7 cellular contexts compared by ENCODE assay signal in the genomic region with DNA sequence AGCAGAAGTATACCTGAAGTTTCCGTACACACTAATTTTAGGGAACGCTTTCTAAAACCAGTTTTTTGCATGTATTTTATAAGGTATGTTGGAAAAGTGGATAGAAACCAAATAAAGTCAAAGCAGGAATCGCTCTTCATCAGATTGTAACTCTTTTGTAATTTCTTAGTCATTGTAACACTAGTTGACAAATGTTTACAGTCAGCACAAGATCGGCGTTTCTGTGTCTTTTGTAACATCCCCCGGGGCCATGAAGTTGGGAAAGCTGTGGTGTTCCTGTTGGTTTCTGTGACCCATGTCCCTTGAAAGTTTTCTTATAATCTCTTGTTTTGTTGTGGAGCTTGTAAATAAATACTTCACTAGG. TPM values are rescaled to one million over a fixed set of nuclear protein-coding genes. Genes with fewer than 3 reads are reported as not detected.
DNase-seq lines count a peak whose midpoint lies in the region; ATAC-seq and TF ChIP-seq lines count a peak whose summit lies in the region.

No MANE protein-coding gene starts in this region.

- no peaks in the 10 kb centered on the region for H3K9me3 ChIP-seq in iPS DF 6.9 (ENCODE audit: control insufficient read depth, insufficient read depth, low read length)

- peak overlapping the region; percentile 54; the same call in 1 of the 2 replicates for H3K4me3 ChIP-seq in iPS DF 6.9 (ENCODE audit: low read length)
- peak overlapping the region; percentile 55 to 95 (median 74) for H3K4me3 ChIP-seq in skin epidermis

- peak overlapping the region; percentile 11 for H3K27ac ChIP-seq in adipose tissue (ENCODE audit: low read depth, low read length)
- H3K27ac ChIP-seq in iPS DF 6.9 (ENCODE audit: low read length), result no peak overlapping the region
- H3K27ac ChIP-seq in skin epidermis, result peak overlapping the region; percentile 90 to 100 (median 98)

- H3K27me3 Mint-ChIP-seq in IgD-negative memory B cell, result no peaks in the 10 kb centered on the region

- no peaks in the 10 kb centered on the region; the same call in 1 of the 2 replicates for H3K4me1 ChIP-seq in iPS DF 6.9 (ENCODE audit: control insufficient read depth, insufficient read depth, low read length)

- H3K9me3 Mint-ChIP-seq in IgD-negative memory B cell, result peaks cover 0 to 4% (median 3%) of the 10 kb centered on the region in 3 donors

- DNase-seq in GM13977 (ENCODE audit: low spot score) (peak; percentile 38), iPS DF 6.9 (ENCODE audit: low read depth, low spot score) (no peak), NCI-H2171 treated with DMSO at 0.1 percent for 48 hours (lab: John Stamatoyannopoulos, UW) (no peak)

- in situ Hi-C loops in GM13977 (cut with MboI; ENCODE audit: low pct_unique_long_range_greater_than_20kb, low sequenced_read_pairs, unreplicated experiment), result no loop called here

- peak overlapping the region; percentile 95 to 99 (median 96) for H3K27ac Mint-ChIP-seq in IgD-negative memory B cell

- TF ChIP-seq CTCF in GM13977 (IDR thresholded peaks at IDR 0.05; ENCODE audit: extremely low read depth, insufficient read depth, missing control alignments), result no peak

- peak overlapping the region; percentile 85 to 98 (median 96) for H3K4me3 Mint-ChIP-seq in IgD-negative memory B cell

- WGBS in adipose tissue, 3 donors, result 0 to 6% (median 0%) methylated on average over 6 of the region's 6 CpGs
- no CpG with 5 or more reads among the region's 6 CpGs for WGBS in iPS DF 6.9 (ENCODE audit: insufficient coverage, insufficient read length)

- no peaks in the 10 kb centered on the region for H3K27me3 ChIP-seq in iPS DF 6.9 (ENCODE audit: control insufficient read depth, insufficient read depth, low read length)

- no peaks in the 10 kb centered on the region for H3K36me3 ChIP-seq in iPS DF 6.9 (ENCODE audit: control insufficient read depth, insufficient read depth, low read length)

- peaks cover 28 to 37% (median 36%) of the 10 kb centered on the region in 3 donors for H3K4me1 Mint-ChIP-seq in IgD-negative memory B cell

- ATAC-seq in GM21737 (IDR thresholded peaks at IDR 0.05; ENCODE audit: unreplicated experiment), result peak; percentile 23

- H3K36me3 Mint-ChIP-seq in IgD-negative memory B cell, result peaks cover 3% of the 10 kb centered on the region

RNA-seq across cellular contexts. Expression of gene NMI, which starts 0.5 kb away (rescaled TPM):
- polyA plus RNA-seq in IgD-negative memory B cell (38.7 TPM), adipose tissue (10 to 100 TPM in 2 of 3 donors, 1 to 10 TPM in 1; 6.3 to 15.5 (median 11.1) TPM)

RNA-seq across cellular contexts. Expression of gene RBM43, which starts 28.3 kb away (rescaled TPM):
- 1.8 TPM for polyA plus RNA-seq in IgD-negative memory B cell
- 1 to 10 TPM; 2.8 to 4.8 (median 3.7) TPM for polyA plus RNA-seq in adipose tissue
